25 cellular contexts compared by ENCODE assay signal in the genomic region with DNA sequence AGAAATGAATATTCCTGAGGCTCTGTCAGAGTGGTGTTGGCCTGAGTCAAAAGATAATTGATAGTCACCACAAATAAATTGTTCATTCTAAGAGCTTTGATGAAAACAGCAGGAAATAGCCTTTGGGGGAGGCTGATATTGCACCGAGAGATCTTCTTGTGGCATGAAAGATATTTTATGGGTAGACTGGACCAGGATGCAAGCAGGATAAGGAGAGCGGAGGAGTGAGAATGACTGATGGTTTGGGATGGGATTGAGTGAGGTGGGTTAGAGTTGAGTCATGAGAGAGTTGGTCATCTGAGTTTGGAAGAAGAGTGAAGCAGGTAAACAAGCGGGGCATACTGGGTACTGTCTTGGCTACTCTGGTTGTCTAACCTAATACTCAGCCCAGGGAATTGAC.
DNase-seq lines count a peak whose midpoint lies in the region; ATAC-seq and TF ChIP-seq lines count a peak whose summit lies in the region.
"Had no signal": no experiment of that assay in that cellular context is flagged by ENCODE, and none has a peak within 500 bp of the region (broad histone marks: within the 10 kb centered on the region; RNA-seq: fewer than 3 reads in every experiment).

No MANE protein-coding gene starts in this region.

- H3K36me3 Mint-ChIP-seq in nephron progenitor cell (ENCODE audit: low read depth), result no peaks in the 10 kb centered on the region
- H3K36me3 Mint-ChIP-seq: CD4-positive, alpha-beta memory T cell; CD8-positive, alpha-beta memory T cell had no signal

- no peak overlapping the region for H3K27ac Mint-ChIP-seq in nephron progenitor cell
- H3K27ac Mint-ChIP-seq: CD4-positive, alpha-beta memory T cell; CD4-positive, CD25-positive, alpha-beta regulatory T cell; CD8-positive, alpha-beta memory T cell had no signal

- intact Hi-C loops in left lung (cut with DNase I), result loop anchor here in 1 of 2 donors (10.0 kb wide), 1 partner anchor 140 kb away; no protein-coding TSS in a partner anchor

- DNase-seq in amniotic epithelial cell (ENCODE audit: low read depth) (peak; percentile 92), left lung (no peak), omental fat pad (ENCODE audit: low spot score) (no peak), NCI-H146 (lab: John Stamatoyannopoulos, UW) (no peak), nephron progenitor cell (no peak), anterior cingulate cortex (lab: John Stamatoyannopoulos, UW) (no peak)
- DNase-seq: 8988T; ACHN; BE2C; C1 segment of cervical spinal cord; CD4-positive, alpha-beta memory T cell; CD4-positive, CD25-positive, alpha-beta regulatory T cell; CD8-positive, alpha-beta memory T cell; COR-L47; DMS 273 treated with DMSO at 0.1 percent for 48 hours; DMS153; DMS53; DMS79; DND-41; EL; GDM1 had no signal

- peak; percentile 17 for ATAC-seq in left lung
- ATAC-seq in omental fat pad (ENCODE audit: low FRiP score), result peak; percentile 26
- ATAC-seq in HG03159 (IDR thresholded peaks at IDR 0.05; ENCODE audit: unreplicated experiment), result no peak
- ATAC-seq: GM12878 had no signal

- no peaks in the 10 kb centered on the region for H3K36me3 ChIP-seq in left lung
- H3K36me3 ChIP-seq: BE2C, BLaER1 had no signal

- peaks cover 3% of the 10 kb centered on the region for H3K27me3 Mint-ChIP-seq in nephron progenitor cell (ENCODE audit: low read depth, poor library complexity)
- H3K27me3 Mint-ChIP-seq: CD4-positive, CD25-positive, alpha-beta regulatory T cell had no signal

- no peaks in the 10 kb centered on the region for H3K9me3 ChIP-seq in left lung
- H3K9me3 ChIP-seq: BE2C, BLaER1 had no signal

- H3K9me3 Mint-ChIP-seq in nephron progenitor cell, result no peaks in the 10 kb centered on the region
- H3K9me3 Mint-ChIP-seq: CD14-positive monocyte; CD4-positive, CD25-positive, alpha-beta regulatory T cell; CD8-positive, alpha-beta memory T cell had no signal

- TF ChIP-seq CTCF in left lung (IDR thresholded peaks at IDR 0.05) (no peak), omental fat pad (IDR thresholded peaks at IDR 0.05) (no peak), nephron progenitor cell (IDR thresholded peaks at IDR 0.05) (no peak)

- H3K4me1 ChIP-seq in left lung, result no peaks in the 10 kb centered on the region
- H3K4me1 ChIP-seq: BE2C, BLaER1 had no signal

- peaks cover 16% of the 10 kb centered on the region for H3K4me1 Mint-ChIP-seq in nephron progenitor cell
- H3K4me1 Mint-ChIP-seq: CD4-positive, alpha-beta memory T cell; CD4-positive, CD25-positive, alpha-beta regulatory T cell; CD8-positive, alpha-beta memory T cell had no signal

- no peak overlapping the region for H3K4me3 ChIP-seq in left lung
- H3K4me3 ChIP-seq: BLaER1, GM12878 had no signal

- no peak overlapping the region for H3K27ac ChIP-seq in left lung
- H3K27ac ChIP-seq: BLaER1 had no signal

- H3K4me3 Mint-ChIP-seq in nephron progenitor cell, result no peak overlapping the region
- H3K4me3 Mint-ChIP-seq: CD14-positive monocyte; CD4-positive, alpha-beta memory T cell; CD4-positive, CD25-positive, alpha-beta regulatory T cell; CD8-positive, alpha-beta memory T cell had no signal

- H3K27me3 ChIP-seq in left lung, result peaks cover 0 to 7% of the 10 kb centered on the region in 2 donors
- H3K27me3 ChIP-seq: BE2C had no signal
